In genomic region chr9:137052998-137053943, GRCh38 we compare ENCODE assay signal across 10 cellular contexts. TPM values are rescaled to one million over a fixed set of nuclear protein-coding genes. Genes with fewer than 3 reads are reported as not detected.
DNase-seq lines count a peak whose midpoint lies in the region; TF ChIP-seq lines count a peak whose summit lies in the region.
"Had no signal": no experiment of that assay in that cellular context is flagged by ENCODE, and none has a peak within 500 bp of the region (broad histone marks: within the 10 kb centered on the region; RNA-seq: fewer than 3 reads in every experiment).

No MANE protein-coding gene starts in this region.

- WGBS in sigmoid colon, 2 donors = 12 to 14% methylated on average over 71 of the region's 71 CpGs

- no peak for DNase-seq in sigmoid colon
- DNase-seq in NCI-H1105 treated with DMSO at 0.1 percent for 48 hours (lab: John Stamatoyannopoulos, UW) = no peak
- DNase-seq in SK-N-DZ (ENCODE audit: low spot score) = no peak
- DNase-seq in H4 (ENCODE audit: low spot score) = no peak
- DNase-seq in NOMO-1 treated with DMSO at 0.1 percent for 48 hours (lab: John Stamatoyannopoulos, UW; ENCODE audit: unreplicated experiment) = no peak
- DNase-seq: Karpas-422, OCI-M1 had no signal

- H3K36me3 ChIP-seq in HEK293 (ENCODE audit: control insufficient read depth in 2 of 2, insufficient read depth in 1 of 2, low read length in 2 of 2) (no peaks in the 10 kb centered on the region), iPS-15b (ENCODE audit: control insufficient read depth, insufficient read depth, low read length) (no peaks in the 10 kb centered on the region), sigmoid colon (no peaks in the 10 kb centered on the region)

- H3K4me1 ChIP-seq in HEK293 (ENCODE audit: control insufficient read depth, insufficient read depth, low read length) = no peaks in the 10 kb centered on the region
- H3K4me1 ChIP-seq in iPS-15b (ENCODE audit: control insufficient read depth, insufficient read depth, low read length) = peaks cover 3% of the 10 kb centered on the region
- H3K4me1 ChIP-seq in sigmoid colon = peaks cover 0 to 55% (median 51%) of the 10 kb centered on the region in 4 donors

- H3K27ac ChIP-seq in HEK293 (ENCODE audit: extremely low read depth, low read depth, low read length) (no peak overlapping the region), VCaP (peak overlapping the region; percentile 77), sigmoid colon (peak overlapping the region in 1 of 4 donors; percentile 65)

- no peak for TF ChIP-seq CTCF in HEK293 (tag by site-specific recombination; IDR thresholded peaks at IDR 0.05)
- TF ChIP-seq CTCF in VCaP (conservative IDR thresholded peaks at IDR 0.05) = no peak
- no peak for TF ChIP-seq CTCF in sigmoid colon (IDR thresholded peaks at IDR 0.05)

- H3K4me3 ChIP-seq in HEK293 (ENCODE audit: low read depth, low read length) = peak overlapping the region; percentile 18
- peak overlapping the region; percentile 43 for H3K4me3 ChIP-seq in iPS-15b (ENCODE audit: low read depth, low read length)
- H3K4me3 ChIP-seq in sigmoid colon = peak overlapping the region in 3 of 4 donors; percentile 28 to 35 (median 35)

- TF ChIP-seq POLR2A in sigmoid colon (IDR thresholded peaks at IDR 0.05) = no peak

- H3K9ac ChIP-seq in iPS-15b (ENCODE audit: low read depth, low read length) = no peak overlapping the region

- POLR2A ChIA-PET in HEK293 (lab: Yijun Ruan, JAX) = interaction anchor here (0.6 to 1.7 kb wide), 8 partner anchors 11 to 247 kb away, joined by 3 to 7 read pairs (median 4); partner anchors contain the start of genes MAN1B1, SAPCD2 and UAP1L1

- intact Hi-C loops in sigmoid colon (cut with DNase I) = no loop called here

- H3K9me3 ChIP-seq in HEK293 (ENCODE audit: control insufficient read depth, insufficient read depth, low read depth, low read length) (no peaks in the 10 kb centered on the region), iPS-15b (ENCODE audit: control insufficient read depth, insufficient read depth, low read length) (no peaks in the 10 kb centered on the region), sigmoid colon (no peaks in the 10 kb centered on the region)

- no peak for TF ChIP-seq EP300 in sigmoid colon (IDR thresholded peaks at IDR 0.05)

- H3K27me3 ChIP-seq in iPS-15b (ENCODE audit: control insufficient read depth, insufficient read depth, low read length) (peaks cover 29% of the 10 kb centered on the region), sigmoid colon (peaks cover 31 to 60% (median 56%) of the 10 kb centered on the region in 3 donors)

- CTCF ChIA-PET in HEK293 (lab: Yijun Ruan, JAX) = interaction anchor here (0.8 to 10.1 kb wide), 5 partner anchors 14 to 184 kb away, joined by 3 to 166 read pairs (median 4); partner anchors contain the start of genes MAN1B1 and SAPCD2

TF ChIP-seq in HEK293, 187 proteins besides CTCF, POLR2A, EP300 and RAD21:
- TF ChIP-seq GLIS2 (tag by site-specific recombination; IDR thresholded peaks at IDR 0.05) (no peak), ZNF600 (tag by site-specific recombination; IDR thresholded peaks at IDR 0.05) (0 out of 2 replicates have a peak, but pooled peaks have one; percentile 11), SCRT2 (tag by site-specific recombination; IDR thresholded peaks at IDR 0.05) (peak; percentile 77), ZBTB44 (tag by site-specific recombination; IDR thresholded peaks at IDR 0.05) (no peak)

RNA-seq across cellular contexts. Expression of gene ENTPD2, which starts 0.6 kb away (rescaled TPM):
- 1 to 10 TPM in 3 of 4 donors, not detected in 1; 1.2 to 2.2 (median 2.1) TPM for total RNA-seq in sigmoid colon
- polyA plus RNA-seq in sigmoid colon = 1 to 10 TPM in 2 of 3 donors, under 1 TPM in 1; 0.92 to 6.4 (median 3.0) TPM
- polyA plus RNA-seq in SK-N-DZ (2014; cell fraction: cytosol; rRNA removed) = not detected in 2 replicates
- 1.2 TPM in 1 of 2 replicates, not detected in the other for polyA plus RNA-seq in SK-N-DZ (2014; cell fraction: nucleus; rRNA removed)
- total RNA-seq in H4 (2014; rRNA removed; shearing (Covaris generic)) = not detected in 2 replicates

RNA-seq across cellular contexts. Expression of gene NPDC1, which starts 7.3 kb away (rescaled TPM):
- 100 to 1,000 TPM in 1 of 4 donors, 10 to 100 TPM in 3; 21.4 to 101 (median 42.4) TPM for total RNA-seq in sigmoid colon
- 100 to 1,000 TPM in 1 of 3 donors, 10 to 100 TPM in 2; 47.9 to 118 (median 91.9) TPM for polyA plus RNA-seq in sigmoid colon
- polyA plus RNA-seq in SK-N-DZ (2014; cell fraction: cytosol; rRNA removed) = 34.3 and 47.9 TPM in 2 replicates
- 420 and 583 TPM in 2 replicates for polyA plus RNA-seq in SK-N-DZ (2014; cell fraction: nucleus; rRNA removed)
- total RNA-seq in H4 (2014; rRNA removed; shearing (Covaris generic)) = 1.2 and 4.1 TPM in 2 replicates

RNA-seq across cellular contexts. Expression of gene SAPCD2, which starts 17.1 kb away (rescaled TPM):
- under 1 TPM in 1 of 4 donors, not detected in 3; 0.81 TPM for total RNA-seq in sigmoid colon
- 10 to 100 TPM in 1 of 3 donors, 1 to 10 TPM in 2; 3.6 to 16.4 (median 3.7) TPM for polyA plus RNA-seq in sigmoid colon
- polyA plus RNA-seq in SK-N-DZ (2014; cell fraction: cytosol; rRNA removed) = 58.9 and 76.5 TPM in 2 replicates
- 89.1 and 125 TPM in 2 replicates for polyA plus RNA-seq in SK-N-DZ (2014; cell fraction: nucleus; rRNA removed)
- 5.9 and 12.4 TPM in 2 replicates for total RNA-seq in H4 (2014; rRNA removed; shearing (Covaris generic))

RNA-seq across cellular contexts. Expression of gene FUT7, which starts 21.4 kb away (rescaled TPM):
- total RNA-seq in sigmoid colon = 1 to 10 TPM in 1 of 4 donors, under 1 TPM in 2, not detected in 1; 0.36 to 1.3 (median 0.41) TPM
- polyA plus RNA-seq in sigmoid colon = 1 to 10 TPM in 1 of 3 donors, not detected in 2; 1.3 TPM
- polyA plus RNA-seq in SK-N-DZ (2014; cell fraction: cytosol; rRNA removed) = 0.22 TPM in 1 of 2 replicates, not detected in the other
- polyA plus RNA-seq in SK-N-DZ (2014; cell fraction: nucleus; rRNA removed) = 0.15 TPM in 2 replicates
- not detected in 2 replicates for total RNA-seq in H4 (2014; rRNA removed; shearing (Covaris generic))

RNA-seq across cellular contexts. Expression of gene UAP1L1, which starts 24.0 kb away (rescaled TPM):
- total RNA-seq in sigmoid colon = 1 to 10 TPM; 2.9 to 9.1 (median 4.8) TPM
- 1 to 10 TPM; 4.2 to 9.6 (median 6.0) TPM for polyA plus RNA-seq in sigmoid colon
- 9.9 and 14.0 TPM in 2 replicates for polyA plus RNA-seq in SK-N-DZ (2014; cell fraction: cytosol; rRNA removed)
- 46.3 and 50.0 TPM in 2 replicates for polyA plus RNA-seq in SK-N-DZ (2014; cell fraction: nucleus; rRNA removed)
- total RNA-seq in H4 (2014; rRNA removed; shearing (Covaris generic)) = 6.6 and 7.4 TPM in 2 replicates
